In the genomic region with DNA sequence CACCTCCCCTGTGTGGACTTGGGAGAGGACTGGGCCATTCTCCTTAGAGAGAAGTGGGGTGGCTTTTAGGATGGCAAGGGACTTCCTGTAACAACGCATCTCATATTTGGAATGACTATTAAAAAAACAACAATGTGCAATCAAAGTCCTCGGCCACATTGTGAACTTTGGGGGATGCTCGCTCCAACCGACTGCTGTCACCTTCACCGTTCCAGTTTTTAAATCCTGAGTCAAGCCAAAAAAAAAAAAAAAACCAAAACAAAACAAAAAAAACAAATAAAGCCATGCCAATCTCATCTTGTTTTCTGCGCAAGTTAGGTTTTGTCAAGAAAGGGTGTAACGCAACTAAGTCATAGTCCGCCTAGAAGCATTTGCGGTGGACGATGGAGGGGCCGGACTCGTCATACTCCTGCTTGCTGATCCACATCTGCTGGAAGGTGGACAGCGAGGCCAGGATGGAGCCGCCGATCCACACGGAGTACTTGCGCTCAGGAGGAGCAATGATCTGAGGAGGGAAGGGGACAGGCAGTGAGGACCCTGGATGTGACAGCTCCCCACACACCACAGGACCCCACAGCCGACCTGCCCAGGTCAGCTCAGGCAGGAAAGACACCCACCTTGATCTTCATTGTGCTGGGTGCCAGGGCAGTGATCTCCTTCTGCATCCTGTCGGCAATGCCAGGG, we compare ENCODE assay signal across 8 cellular contexts. TPM values are rescaled to one million over a fixed set of nuclear protein-coding genes. Genes with fewer than 3 reads are reported as not detected.
DNase-seq lines count a peak whose midpoint lies in the region; FAIRE-seq and TF ChIP-seq lines count a peak whose summit lies in the region.
"Not testable (repeated sequence)": the region's sequence is repeated elsewhere in the genome, so short reads cannot be mapped to it uniquely, and the experiment has no call there.

No MANE protein-coding gene starts in this region.

- peaks cover 63% of the 10 kb centered on the region for H3K79me2 ChIP-seq in astrocyte (ENCODE audit: insufficient read depth, low read length)
- peaks cover 56% of the 10 kb centered on the region for H3K79me2 ChIP-seq in osteoblast (ENCODE audit: insufficient read depth, low read length)

- H3K36me3 ChIP-seq in HUES64 (ENCODE audit: insufficient read depth, low read length) = peaks cover 58% of the 10 kb centered on the region
- peaks cover 43% of the 10 kb centered on the region for H3K36me3 ChIP-seq in astrocyte (ENCODE audit: insufficient read depth, low read length)
- H3K36me3 ChIP-seq in esophagus muscularis mucosa = peaks cover 37 to 62% (median 52%) of the 10 kb centered on the region in 4 donors
- peaks cover 51% of the 10 kb centered on the region for H3K36me3 ChIP-seq in osteoblast (ENCODE audit: insufficient read depth, low read length)
- H3K36me3 ChIP-seq in testis (ENCODE audit: low read depth, missing control alignments) = not testable (repeated sequence)

- peak overlapping the region; percentile 98 for H3K27ac Mint-ChIP-seq in Calu3 (ENCODE audit: unreplicated experiment)
- peak overlapping the region; percentile 99 for H3K27ac Mint-ChIP-seq in astrocyte (ENCODE audit: unreplicated experiment)

- not testable (repeated sequence) for H3K27me3 Mint-ChIP-seq in Calu3 (ENCODE audit: unreplicated experiment); astrocyte (ENCODE audit: low read depth, unreplicated experiment)

- H3K27ac ChIP-seq in HUES64 (ENCODE audit: low read depth, low read length) = peak overlapping the region; percentile 98; the same call in 1 of the 2 replicates
- not testable (repeated sequence) for H3K27ac ChIP-seq in astrocyte (ENCODE audit: low read depth, low read length)
- peak overlapping the region; percentile 100 for H3K27ac ChIP-seq in esophagus muscularis mucosa (replicated peaks in 1 of 4)
- H3K27ac ChIP-seq in osteoblast (ENCODE audit: low read depth, low read length) = peak overlapping the region; percentile 42
- H3K27ac ChIP-seq in testis = peak overlapping the region; percentile 99 to 100

- 91% methylated on average over 19 of the region's 19 CpGs for WGBS in HUES64
- WGBS in esophagus muscularis mucosa = 25% methylated on average over 18 of the region's 19 CpGs
- 28 to 30% methylated on average over 19 of the region's 19 CpGs for WGBS in testis, 2 donors

- not testable (repeated sequence) for H2AFZ ChIP-seq in astrocyte (ENCODE audit: low read depth, low read length); osteoblast (ENCODE audit: low read length)

- not testable (repeated sequence) for H3K27me3 ChIP-seq in HUES64 (ENCODE audit: insufficient read depth, low read length); astrocyte (ENCODE audit: insufficient read depth, low read length); osteoblast (ENCODE audit: insufficient read depth, low read length); testis
- H3K27me3 ChIP-seq in esophagus muscularis mucosa = peaks cover 0 to 13% (median 0%) of the 10 kb centered on the region in 4 donors

- DNase-seq in Calu3 (peak; percentile 46), kidney tubule cell (ENCODE audit: low spot score) (peak; percentile 35), osteoblast (ENCODE audit: insufficient read length, low spot score, missing footprints) (peak; percentile 14)
- DNase-seq in astrocyte (ENCODE audit: low read depth); esophagus muscularis mucosa (ENCODE audit: extremely low spot score); testis: not testable (repeated sequence)

- H3K4me3 ChIP-seq in HUES64 (ENCODE audit: low read length) (peak overlapping the region; percentile 82), WI38 (ENCODE audit: low read depth, low read length) (peak overlapping the region; percentile 98), astrocyte (ENCODE audit: insufficient read depth, low read depth, low read length) (peak overlapping the region; percentile 98), esophagus muscularis mucosa (peak overlapping the region; percentile 95 to 99 (median 98)), osteoblast (ENCODE audit: insufficient read depth, low read length) (peak overlapping the region; percentile 78), testis (peak overlapping the region; percentile 100)

- H3K36me3 Mint-ChIP-seq in Calu3 (ENCODE audit: insufficient read depth, unreplicated experiment) (peaks cover 100% of the 10 kb centered on the region), astrocyte (ENCODE audit: low read depth, unreplicated experiment) (peaks cover 40% of the 10 kb centered on the region)

- TSS peak; percentile 64 for BruUV-seq in Calu3 (replicated peaks; lab: Mats Ljungman, UMichigan)

- H3K9ac ChIP-seq in HUES64 (ENCODE audit: low read depth, low read length) = peak overlapping the region; percentile 99
- peak overlapping the region; percentile 90 for H3K9ac ChIP-seq in astrocyte (ENCODE audit: low read length)

- TF ChIP-seq EP300 in esophagus muscularis mucosa (IDR thresholded peaks at IDR 0.05) = not testable (repeated sequence)

- peak overlapping the region; percentile 93 for H3K4me2 ChIP-seq in astrocyte (ENCODE audit: low read length)
- H3K4me2 ChIP-seq in osteoblast (ENCODE audit: insufficient read depth, low read length) = peak overlapping the region; percentile 87

- CTCF ChIA-PET in Calu3 (lab: Charles Lee) = interaction anchor here (1.6 kb wide), 1 partner anchor 31 kb away, joined by 9 read pairs; no protein-coding TSS in a partner anchor

- peaks cover 41% of the 10 kb centered on the region for H3K4me1 Mint-ChIP-seq in Calu3 (ENCODE audit: low read depth, unreplicated experiment)
- H3K4me1 Mint-ChIP-seq in astrocyte (ENCODE audit: low read depth, unreplicated experiment) = peaks cover 20% of the 10 kb centered on the region

- TF ChIP-seq CTCF in Calu3 (IDR thresholded peaks at IDR 0.05; ENCODE audit: unreplicated experiment); WI38 (IDR thresholded peaks at IDR 0.05; ENCODE audit: low read depth, low read length); astrocyte (IDR thresholded peaks at IDR 0.05; ENCODE audit: insufficient read depth, low read depth, low read length); esophagus muscularis mucosa (IDR thresholded peaks at IDR 0.05); osteoblast (IDR thresholded peaks at IDR 0.05; ENCODE audit: extremely low read depth, low read depth, low read length); testis (IDR thresholded peaks at IDR 0.05): not testable (repeated sequence)

- not testable (repeated sequence) for H3K9me3 Mint-ChIP-seq in Calu3 (ENCODE audit: low read depth, unreplicated experiment); astrocyte (ENCODE audit: unreplicated experiment)

- intact Hi-C loops in Calu3 (cut with micrococcal nuclease; ENCODE audit: unreplicated experiment); esophagus muscularis mucosa (cut with DNase I); testis (cut with DNase I; ENCODE audit: low total_unique reads): not testable (repeated sequence)

- H3K9me3 ChIP-seq in HUES64 (ENCODE audit: insufficient read depth, low read depth, low read length); astrocyte (ENCODE audit: insufficient read depth, low read depth, low read length); esophagus muscularis mucosa; osteoblast (ENCODE audit: low read depth, low read length); testis: not testable (repeated sequence)

- H4K20me1 ChIP-seq in astrocyte (ENCODE audit: insufficient read depth, low read length) (peaks cover 71% of the 10 kb centered on the region), osteoblast (ENCODE audit: insufficient read depth, low read length) (peaks cover 54% of the 10 kb centered on the region)

- H3K4me1 ChIP-seq in HUES64 (ENCODE audit: insufficient read depth, low read length) = peaks cover 10% of the 10 kb centered on the region; the same call in 1 of the 2 replicates
- H3K4me1 ChIP-seq in astrocyte (ENCODE audit: insufficient read depth, low read length) = peaks cover 23% of the 10 kb centered on the region
- peaks cover 21 to 46% (median 40%) of the 10 kb centered on the region in 4 donors for H3K4me1 ChIP-seq in esophagus muscularis mucosa
- H3K4me1 ChIP-seq in osteoblast (ENCODE audit: insufficient read depth, low read length) = not testable (repeated sequence)
- H3K4me1 ChIP-seq in testis = peaks cover 31% of the 10 kb centered on the region

- FAIRE-seq in astrocyte (lab: Jason Lieb, UNC) = not testable (repeated sequence)

- H3K4me3 Mint-ChIP-seq in Calu3 (ENCODE audit: low read depth, unreplicated experiment) = peak overlapping the region; percentile 92
- H3K4me3 Mint-ChIP-seq in astrocyte (ENCODE audit: unreplicated experiment) = peak overlapping the region; percentile 100

- TF ChIP-seq POLR2A in esophagus muscularis mucosa (IDR thresholded peaks at IDR 0.05; ENCODE audit: low read depth); testis (IDR thresholded peaks at IDR 0.05): not testable (repeated sequence)

RNA-seq across cellular contexts. Expression of a gene that starts 2.9 kb away (rescaled TPM):
- total RNA-seq in Calu3 (2022) (5,869 and 6,282 TPM in 2 replicates), astrocyte (8,286 and 8,942 TPM in 2 replicates), esophagus muscularis mucosa (over 10,000 TPM in 2 of 4 donors, 1,000 to 10,000 TPM in 2; 7,343 to 12,848 (median 9,443) TPM), osteoblast (3,672 and 4,357 TPM in 2 replicates), testis (1,000 to 10,000 TPM; 2,150 to 2,308 TPM)
- polyA plus RNA-seq in HUES64 (2013, experiment 1 of 2) = 3,735 TPM
- 3,664 TPM for polyA plus RNA-seq in HUES64 (2013, experiment 2 of 2)
- 1,856 TPM for polyA plus RNA-seq in testis (ENCODE audit: insufficient read depth, low read depth, low replicate concordance)

RNA-seq across cellular contexts. Expression of a gene that starts 13.9 kb away (rescaled TPM):
- total RNA-seq in Calu3 (2022) (40.0 and 45.8 TPM in 2 replicates), astrocyte (33.1 and 35.5 TPM in 2 replicates), esophagus muscularis mucosa (10 to 100 TPM in 2 of 4 donors, 1 to 10 TPM in 2; 4.6 to 12.7 (median 8.4) TPM), osteoblast (8.8 and 9.4 TPM in 2 replicates), testis (10 to 100 TPM; 16.1 to 18.5 TPM)
- polyA plus RNA-seq in HUES64 (2013, experiment 1 of 2) = 7.8 TPM
- polyA plus RNA-seq in HUES64 (2013, experiment 2 of 2) = 7.5 TPM
- 5.6 TPM for polyA plus RNA-seq in testis (ENCODE audit: insufficient read depth, low read depth, low replicate concordance)
